8 cellular contexts compared by ENCODE assay signal in genomic region chr4:168710353-168710946, GRCh38.
DNase-seq lines count a peak whose midpoint lies in the region; ATAC-seq and FAIRE-seq lines count a peak whose summit lies in the region.

No MANE protein-coding gene starts in this region.

- H4K12ac ChIP-seq in trophoblast cell (ENCODE audit: low read depth, low read length): no peak overlapping the region

- H3K4ac ChIP-seq in trophoblast cell (ENCODE audit: low read depth, low read length): no peak overlapping the region

- H3K27me3 ChIP-seq in trophoblast cell (ENCODE audit: insufficient read depth, low read length): no peaks in the 10 kb centered on the region

- H3K9me3 ChIP-seq in trophoblast cell (ENCODE audit: insufficient read depth, low read depth, low read length): no peaks in the 10 kb centered on the region

- no peak overlapping the region for H2BK120ac ChIP-seq in trophoblast cell (ENCODE audit: insufficient read depth, low read length, poor library complexity)

- H3K36me3 ChIP-seq in trophoblast cell (ENCODE audit: control insufficient read depth in 1 of 2, insufficient read depth in 2 of 2, low read length in 2 of 2): peaks cover 18 to 36% of the 10 kb centered on the region in 2 experiments

- WGBS in trophoblast cell (ENCODE audit: extremely low coverage, insufficient coverage, insufficient read length): no CpG with 5 or more reads among the region's 3 CpGs

- no peak for ATAC-seq in HG02759 (IDR thresholded peaks at IDR 0.05; ENCODE audit: unreplicated experiment)

- no peak overlapping the region for H3K4me3 ChIP-seq in trophoblast cell (ENCODE audit: low read depth, low read length)

- H3K18ac ChIP-seq in trophoblast cell (ENCODE audit: low read length): no peak overlapping the region

- H3K79me1 ChIP-seq in trophoblast cell (ENCODE audit: low read length): no peaks in the 10 kb centered on the region

- no peak overlapping the region for H3K23ac ChIP-seq in trophoblast cell (ENCODE audit: low read length)

- H2AK5ac ChIP-seq in trophoblast cell (ENCODE audit: low read length): no peak overlapping the region

- H3K4me1 ChIP-seq in trophoblast cell (ENCODE audit: control insufficient read depth in 1 of 2, insufficient read depth in 2 of 2, low read length in 2 of 2): no peaks in the 10 kb centered on the region

- no peak overlapping the region for H4K8ac ChIP-seq in trophoblast cell (ENCODE audit: low read depth, low read length)

- H3K4me2 ChIP-seq in trophoblast cell (ENCODE audit: low read length): no peak overlapping the region

- H3K79me2 ChIP-seq in trophoblast cell (ENCODE audit: control insufficient read depth, insufficient read depth, low read length, poor library complexity): no peaks in the 10 kb centered on the region

- peak; percentile 28 for FAIRE-seq in RCC 7860 (lab: Jason Lieb, UNC)

- no peak overlapping the region for H2BK12ac ChIP-seq in trophoblast cell (ENCODE audit: low read length)

- no peak overlapping the region for H3K14ac ChIP-seq in trophoblast cell (ENCODE audit: low read length)

- DNase-seq in activated CD4-positive, alpha-beta T cell treated with anti-CD3 and anti-CD28 coated beads for 48 hours: peak; percentile 7
- no peak for DNase-seq in activated CD4-positive, alpha-beta T cell treated with anti-CD3 and anti-CD28 coated beads, Interleukin-2, amount 50 U/mL, for 4 hours
- DNase-seq in RCC 7860 (ENCODE audit: low spot score) (peak; percentile 18), fibroblast of the conjunctiva (ENCODE audit: low read depth) (peak; percentile 66), trophoblast cell (peak; percentile 26 to 71), OCI-M2 (lab: John Stamatoyannopoulos, UW; ENCODE audit: unreplicated experiment) (no peak), RPMI8226 (no peak)

- no peak overlapping the region for H2AFZ ChIP-seq in trophoblast cell (ENCODE audit: insufficient read depth, low read length, poor library complexity)

- no peak overlapping the region for H3K9ac ChIP-seq in trophoblast cell (ENCODE audit: low read length)

- H2BK5ac ChIP-seq in trophoblast cell (ENCODE audit: low read depth, low read length, poor library complexity): no peak overlapping the region

- no peak overlapping the region for H3K27ac ChIP-seq in trophoblast cell (ENCODE audit: low read depth, low read length)

- no peak overlapping the region for H4K91ac ChIP-seq in trophoblast cell (ENCODE audit: low read depth, low read length)

Comparison
In these comparisons a context has a peak if more than half of its experiments do, and no peak if none do; other contexts are left out.
1. DNase-seq: peak in activated CD4-positive, alpha-beta T cell treated with anti-CD3 and anti-CD28 coated beads for 48 hours (single experiment), RCC 7860 (single experiment), fibroblast of the conjunctiva (single experiment) and trophoblast cell (2 of 2); none in activated CD4-positive, alpha-beta T cell treated with anti-CD3 and anti-CD28 coated beads, Interleukin-2, amount 50 U/mL, for 4 hours (0 of 2), OCI-M2 (single experiment) and RPMI8226 (single experiment).